In the genomic region with DNA sequence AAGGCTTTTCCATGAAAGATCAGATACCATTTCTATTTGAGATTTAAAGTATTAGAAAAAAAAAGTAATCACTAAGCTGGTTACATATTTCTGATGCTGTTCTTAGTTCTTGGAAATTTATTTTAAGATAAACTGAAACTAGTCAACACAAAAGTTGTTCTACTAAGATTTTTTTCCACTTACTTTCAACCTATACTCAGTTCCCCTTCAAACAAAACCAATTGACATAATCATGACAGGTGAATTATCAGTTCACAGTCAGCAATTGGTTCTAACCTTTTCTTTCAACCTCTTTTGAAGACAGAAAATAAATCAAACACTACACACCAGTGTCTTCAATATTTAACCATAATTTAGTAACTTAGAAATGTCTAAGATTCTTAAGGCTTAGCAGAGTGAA, we compare ENCODE assay signal across 33 cellular contexts.
"Had no signal": no experiment of that assay in that cellular context is flagged by ENCODE, and none has a peak within 500 bp of the region (broad histone marks: within the 10 kb centered on the region; RNA-seq: fewer than 3 reads in every experiment).

No MANE protein-coding gene starts in this region.

- H3K27me3 ChIP-seq: MG63, Peyer's patch, SJSA1 had no signal

- H3K4me3 ChIP-seq: MG63, Peyer's patch, SJSA1 had no signal

- H3K9me2 ChIP-seq: SK-N-SH had no signal

- H3K9ac ChIP-seq: SK-N-SH had no signal

- H3K36me3 ChIP-seq: MG63, Peyer's patch, SJSA1 had no signal

- DNase-seq: Kasumi-1, KG1, MG63, NCI-H1048, NCI-H1092 treated with DMSO at 0.1 percent for 48 hours, NCI-H1105 treated with DMSO at 0.1 percent for 48 hours, NCI-H1417, NCI-H1436, NCI-H146, NCI-H1694, NCI-H187, NCI-H1930, NCI-H2029 treated with DMSO at 0.1 percent for 48 hours, NCI-H2081 treated with DMSO at 0.1 percent for 48 hours, NCI-H2107, NCI-H2171, NCI-H226, NCI-H446 treated with DMSO at 0.1 percent for 48 hours, NCI-H510A, NCI-H524, NCI-H526, NCI-H69, NCI-H748 treated with DMSO at 0.1 percent for 48 hours, NCI-H82, OCI-M1, PC-3, Peyer's patch, Right ventricle myocardium superior, RPMI8226, SHP77 treated with DMSO at 0.1 percent for 48 hours, SK-N-SH, SW 1271 had no signal

- H3K27ac ChIP-seq: Peyer's patch, SJSA1 had no signal

- H3K4me1 ChIP-seq: Peyer's patch, SJSA1 had no signal

- H3K9me3 ChIP-seq: MG63, Peyer's patch, SK-N-SH had no signal

- ATAC-seq: PC-3 had no signal

- H3K4me2 ChIP-seq: SK-N-SH had no signal
